Comparison of ENCODE assay signal across 16 cellular contexts in the genomic region with DNA sequence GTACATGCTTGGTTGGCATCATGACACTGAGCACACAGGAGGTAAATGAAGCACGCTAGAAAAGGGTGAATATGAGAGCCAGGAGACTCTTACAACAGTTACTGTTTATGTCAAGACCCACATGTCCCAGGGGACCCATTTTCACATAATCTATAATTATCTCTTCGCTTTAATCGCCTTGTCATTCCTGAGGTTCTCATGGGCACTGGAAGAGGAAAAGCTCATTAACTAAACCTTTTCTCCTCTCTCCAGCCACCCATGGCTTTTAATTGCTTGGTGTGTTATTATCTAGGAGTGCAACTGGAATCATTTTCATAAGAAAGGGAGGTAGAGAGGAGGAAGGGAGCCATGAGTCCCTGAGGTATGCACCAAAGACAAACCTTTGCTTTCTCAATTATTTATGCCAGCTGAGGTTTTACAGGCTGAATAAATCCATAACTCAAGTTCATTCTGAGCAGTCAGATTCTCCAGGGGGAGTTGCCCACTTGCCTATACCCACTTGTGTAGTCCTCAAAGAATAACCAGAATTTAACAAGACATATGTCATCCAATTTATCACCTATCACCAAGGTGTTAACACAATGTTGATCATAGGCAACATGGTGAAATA.
DNase-seq lines count a peak whose midpoint lies in the region; FAIRE-seq and TF ChIP-seq lines count a peak whose summit lies in the region.
"Had no signal": no experiment of that assay in that cellular context is flagged by ENCODE, and none has a peak within 500 bp of the region (broad histone marks: within the 10 kb centered on the region; RNA-seq: fewer than 3 reads in every experiment).

No MANE protein-coding gene starts in this region.

- no peaks in the 10 kb centered on the region for H3K27me3 ChIP-seq in sigmoid colon
- H3K27me3 ChIP-seq: hepatocyte, left lung had no signal

- WGBS in sigmoid colon, 2 donors: 76 to 93% methylated on average over 3 of the region's 3 CpGs

- H3K36me3 Mint-ChIP-seq in nephron progenitor cell (ENCODE audit: low read depth): peaks cover 38% of the 10 kb centered on the region

- no peaks in the 10 kb centered on the region for H3K9me3 ChIP-seq in sigmoid colon
- H3K9me3 ChIP-seq: left lung, thoracic aorta had no signal

- H3K9me3 Mint-ChIP-seq in nephron progenitor cell: peaks cover 12% of the 10 kb centered on the region
- H3K9me3 Mint-ChIP-seq: central memory CD8-positive, alpha-beta T cell had no signal

- no peaks in the 10 kb centered on the region for H3K36me3 ChIP-seq in sigmoid colon
- H3K36me3 ChIP-seq: left lung, thoracic aorta had no signal

- no peaks in the 10 kb centered on the region for H3K4me1 ChIP-seq in sigmoid colon

- TF ChIP-seq EP300 in sigmoid colon (IDR thresholded peaks at IDR 0.05): no peak

- no peaks in the 10 kb centered on the region for H3K27me3 Mint-ChIP-seq in nephron progenitor cell (ENCODE audit: low read depth, poor library complexity)
- H3K27me3 Mint-ChIP-seq: CD4-positive, alpha-beta memory T cell; central memory CD8-positive, alpha-beta T cell had no signal

- peaks cover 20% of the 10 kb centered on the region for H3K4me1 Mint-ChIP-seq in nephron progenitor cell

- no peak overlapping the region for H3K27ac ChIP-seq in sigmoid colon
- H3K27ac ChIP-seq: hepatocyte, left lung, thoracic aorta had no signal

- no peak overlapping the region for H3K4me3 Mint-ChIP-seq in nephron progenitor cell
- H3K4me3 Mint-ChIP-seq: activated naive CD4-positive, alpha-beta T cell treated with anti-CD3 and anti-CD28 coated beads for 36 hours; CD4-positive, alpha-beta memory T cell; central memory CD8-positive, alpha-beta T cell had no signal

- H3K27ac Mint-ChIP-seq in nephron progenitor cell: peak overlapping the region; percentile 60
- H3K27ac Mint-ChIP-seq: activated naive CD4-positive, alpha-beta T cell treated with anti-CD3 and anti-CD28 coated beads for 36 hours; CD4-positive, alpha-beta memory T cell had no signal

- TF ChIP-seq POLR2A in sigmoid colon (IDR thresholded peaks at IDR 0.05): no peak

- H3K4me3 ChIP-seq in sigmoid colon: no peak overlapping the region
- H3K4me3 ChIP-seq: hepatocyte, left lung, smooth muscle cell, thoracic aorta had no signal

- no peak for DNase-seq in GM18507 (ENCODE audit: extremely low spot score, insufficient read length, low read depth)
- peak; percentile 85 for DNase-seq in NCI-H1436 (lab: John Stamatoyannopoulos, UW)
- DNase-seq in NCI-H748 (lab: John Stamatoyannopoulos, UW; ENCODE audit: unreplicated experiment): peak; percentile 79
- no peak for DNase-seq in nephron progenitor cell
- no peak for DNase-seq in sigmoid colon
- no peak for DNase-seq in T1000 (lab: John Stamatoyannopoulos, UW)
- no peak for DNase-seq in NK-92 treated with Interleukin-12 subunit alpha and Interleukin-12 subunit beta, amount 100 ng/mL, for 24 hours (lab: John Stamatoyannopoulos, UW)
- no peak for DNase-seq in activated CD4-positive, alpha-beta T cell treated with anti-CD3 and anti-CD28 coated beads, Interleukin-2, amount 50 U/mL, for 4 hours
- DNase-seq: activated naive CD4-positive, alpha-beta T cell treated with anti-CD3 and anti-CD28 coated beads for 36 hours; CD4-positive, alpha-beta memory T cell; left lung; NCI-H2029 had no signal

- peak; percentile 50 for FAIRE-seq in GM18507 (lab: Jason Lieb, UNC)

- no peak for TF ChIP-seq CTCF in nephron progenitor cell (IDR thresholded peaks at IDR 0.05)
- TF ChIP-seq CTCF in sigmoid colon (IDR thresholded peaks at IDR 0.05): no peak

- intact Hi-C loops in sigmoid colon (cut with DNase I): no loop called here

Comparison
In these comparisons a context has a peak if more than half of its experiments do, and no peak if none do; other contexts are left out.
1. DNase-seq: peak in NCI-H1436 (single experiment) and NCI-H748 (single experiment); none in GM18507 (single experiment), nephron progenitor cell (single experiment), sigmoid colon (single experiment), T1000 (single experiment), NK-92 treated with Interleukin-12 subunit alpha and Interleukin-12 subunit beta, amount 100 ng/mL, for 24 hours (single experiment) and activated CD4-positive, alpha-beta T cell treated with anti-CD3 and anti-CD28 coated beads, Interleukin-2, amount 50 U/mL, for 4 hours (0 of 2).